In genomic region chr4:176656108-176656507, GRCh38 we compare ENCODE assay signal across 18 cellular contexts.
"Had no signal": no experiment of that assay in that cellular context is flagged by ENCODE, and none has a peak within 500 bp of the region (broad histone marks: within the 10 kb centered on the region; RNA-seq: fewer than 3 reads in every experiment).

No MANE protein-coding gene starts in this region.

- H3K9me3 Mint-ChIP-seq: activated B cell treated with CpG ODN at 0.5 μM for 24 hours; activated CD4-positive, alpha-beta memory T cell treated with anti-CD3 and anti-CD28 coated beads for 36 hours; neural crest cell; T-helper 2 cell treated with Interferon-gamma antibody and Interleukin-4, amounts not matched to agents 5 μg/mL and 100 μg/mL, for 36 hours had no signal

- H3K4me1 Mint-ChIP-seq: activated B cell treated with CpG ODN at 0.5 μM for 24 hours, neural crest cell had no signal

- H3K36me3 Mint-ChIP-seq: activated CD4-positive, alpha-beta memory T cell treated with anti-CD3 and anti-CD28 coated beads for 36 hours; activated naive CD8-positive, alpha-beta T cell had no signal

- DNase-seq: activated B cell treated with CpG ODN at 0.5 μM for 24 hours; activated CD4-positive, alpha-beta memory T cell treated with anti-CD3 and anti-CD28 coated beads for 36 hours; activated CD4-positive, alpha-beta T cell treated with anti-CD3 and anti-CD28 coated beads for 4 hours; activated T-cell treated with anti-CD3 and anti-CD28 coated beads for 4 hours; amygdala; effector memory CD8-positive, alpha-beta T cell; heart left ventricle; left ventricle myocardium inferior; psoas muscle; right cardiac atrium; stimulated activated CD4-positive, alpha-beta T cell treated with anti-CD3 and anti-CD28 coated beads, Interleukin-15, amount 100 ng/mL, for 24 hours; stimulated activated CD4-positive, alpha-beta T cell treated with anti-CD3 and anti-CD28 coated beads, Interleukin-4, amount 100 ng/mL, for 1 hour; upper lobe of right lung had no signal

- H3K4me1 ChIP-seq: gastroesophageal sphincter, left ventricle myocardium inferior, psoas muscle, upper lobe of right lung had no signal

- H3K27me3 Mint-ChIP-seq: activated B cell treated with CpG ODN at 0.5 μM for 24 hours; activated CD4-positive, alpha-beta memory T cell treated with anti-CD3 and anti-CD28 coated beads for 36 hours; activated naive CD8-positive, alpha-beta T cell; effector memory CD8-positive, alpha-beta T cell had no signal

- ATAC-seq: effector memory CD8-positive, alpha-beta T cell; gastroesophageal sphincter; heart left ventricle; psoas muscle; right cardiac atrium; upper lobe of right lung had no signal

- H3K4me3 Mint-ChIP-seq: activated B cell treated with CpG ODN at 0.5 μM for 24 hours; activated CD4-positive, alpha-beta memory T cell treated with anti-CD3 and anti-CD28 coated beads for 36 hours; activated naive CD8-positive, alpha-beta T cell; effector memory CD8-positive, alpha-beta T cell; neural crest cell; T-helper 2 cell treated with Interferon-gamma antibody and Interleukin-4, amounts not matched to agents 5 μg/mL and 100 μg/mL, for 36 hours had no signal

- H3K27me3 ChIP-seq: gastroesophageal sphincter, heart left ventricle, upper lobe of right lung had no signal

- H3K36me3 ChIP-seq: gastroesophageal sphincter, heart left ventricle, left ventricle myocardium inferior, thoracic aorta, upper lobe of right lung had no signal

- H3K4me3 ChIP-seq: gastroesophageal sphincter, heart left ventricle, left ventricle myocardium inferior, psoas muscle, thoracic aorta, upper lobe of right lung had no signal

- H3K9me3 ChIP-seq: gastroesophageal sphincter, heart left ventricle, left ventricle myocardium inferior, psoas muscle, thoracic aorta, upper lobe of right lung had no signal

- H3K27ac Mint-ChIP-seq: activated B cell treated with CpG ODN at 0.5 μM for 24 hours; activated CD4-positive, alpha-beta memory T cell treated with anti-CD3 and anti-CD28 coated beads for 36 hours; activated naive CD8-positive, alpha-beta T cell; effector memory CD8-positive, alpha-beta T cell; T-helper 2 cell treated with Interferon-gamma antibody and Interleukin-4, amounts not matched to agents 5 μg/mL and 100 μg/mL, for 36 hours had no signal
